ENCODE assay signal across 1 cellular context in genomic region chr14:23637655-23638413, GRCh38.
A peak's percentile ranks its signal among the peaks of the same experiment; 100 is the strongest.
TF ChIP-seq lines count a peak whose summit lies in the region.
"Not testable (repeated sequence)": the region's sequence is repeated elsewhere in the genome, so short reads cannot be mapped to it uniquely, and the experiment has no call there.

No MANE protein-coding gene starts in this region.

TF ChIP-seq in HepG2, 621 proteins besides CTCF, POLR2A, EP300 and RAD21 (continued from another document and continues in another):
- TF ChIP-seq THAP9 (CRISPR knock-in tag; IDR thresholded peaks at IDR 0.05; ENCODE audit: borderline replicate concordance), result peak; percentile 64; the same call in 1 of the 2 replicates
- 0 out of 2 replicates have a peak, but pooled peaks have one; percentile 58 for TF ChIP-seq ZNF713 (CRISPR knock-in tag; IDR thresholded peaks at IDR 0.05)
- TF ChIP-seq KLF13 (CRISPR knock-in tag; IDR thresholded peaks at IDR 0.05), result peak; percentile 57; the same call in 1 of the 2 replicates
- TF ChIP-seq ELF3 (CRISPR knock-in tag; IDR thresholded peaks at IDR 0.05), result peak; percentile 48
- TF ChIP-seq ZBTB44 (CRISPR knock-in tag; IDR thresholded peaks at IDR 0.05), result peak; percentile 80; the same call in 1 of the 2 replicates
- not testable (repeated sequence) for TF ChIP-seq HNF1A (IDR thresholded peaks at IDR 0.05; ENCODE audit: low read depth); TCF12 (CRISPR knock-in tag; IDR thresholded peaks at IDR 0.05); MAZ (IDR thresholded peaks at IDR 0.05; ENCODE audit: borderline replicate concordance, low read depth, low read length)
- 0 out of 2 replicates have a peak, but pooled peaks have one; percentile 38 for TF ChIP-seq HNF1A (CRISPR knock-in tag; IDR thresholded peaks at IDR 0.05; ENCODE audit: borderline replicate concordance)
- peak; percentile 58; the same call in 1 of the 2 replicates for TF ChIP-seq NCOA2 (CRISPR knock-in tag; IDR thresholded peaks at IDR 0.05)
- peak; percentile 53; the same call in 1 of the 2 replicates for TF ChIP-seq ZNF251 (CRISPR knock-in tag; IDR thresholded peaks at IDR 0.05)
- peak; percentile 10; the same call in 1 of the 2 replicates for TF ChIP-seq SMC3 (IDR thresholded peaks at IDR 0.05; ENCODE audit: low read length)
- TF ChIP-seq TCF12 (IDR thresholded peaks at IDR 0.05), result 0 out of 2 replicates have a peak, but pooled peaks have one; percentile 64
- peak; percentile 74 for TF ChIP-seq GATAD1 (CRISPR knock-in tag; IDR thresholded peaks at IDR 0.05)
- TF ChIP-seq ZNF124 (CRISPR knock-in tag; IDR thresholded peaks at IDR 0.05), result peak; percentile 58; the same call in 1 of the 2 replicates
- peak; percentile 68; the same call in 1 of the 2 replicates for TF ChIP-seq ZNF839 (CRISPR knock-in tag; IDR thresholded peaks at IDR 0.05; ENCODE audit: borderline replicate concordance)
- TF ChIP-seq ZKSCAN5 (CRISPR knock-in tag; IDR thresholded peaks at IDR 0.05), result peak; percentile 41; the same call in 1 of the 2 replicates
- peak; percentile 81 to 87 for TF ChIP-seq MAFK (conservative IDR thresholded peaks at IDR 0.05 in 1 of 2, IDR thresholded peaks at IDR 0.05 in 1 of 2; ENCODE audit: low read length in 2 of 2)
- 0 out of 2 replicates have a peak, but pooled peaks have one; percentile 55 for TF ChIP-seq HNRNPL (IDR thresholded peaks at IDR 0.05; ENCODE audit: low read depth, low read length)
- peak; percentile 14; the same call in 1 of the 2 replicates for TF ChIP-seq MIER3 (CRISPR knock-in tag; IDR thresholded peaks at IDR 0.05; ENCODE audit: borderline replicate concordance)
- TF ChIP-seq TFDP2 (CRISPR knock-in tag; IDR thresholded peaks at IDR 0.05), result peak; percentile 31; the same call in 1 of the 2 replicates
- TF ChIP-seq ZBTB7B (CRISPR knock-in tag; IDR thresholded peaks at IDR 0.05), result 0 out of 2 replicates have a peak, but pooled peaks have one; percentile 19
- TF ChIP-seq HDAC2 (CRISPR knock-in tag; IDR thresholded peaks at IDR 0.05), result peak; percentile 49; the same call in 1 of the 2 replicates
- TF ChIP-seq ZBTB49 (CRISPR knock-in tag; IDR thresholded peaks at IDR 0.05; ENCODE audit: borderline replicate concordance), result peak; percentile 84; the same call in 1 of the 2 replicates
- peak; percentile 44; the same call in 1 of the 2 replicates for TF ChIP-seq TFDP1 (CRISPR knock-in tag; IDR thresholded peaks at IDR 0.05; ENCODE audit: borderline replicate concordance)
- TF ChIP-seq HMGXB3 (CRISPR knock-in tag; IDR thresholded peaks at IDR 0.05; ENCODE audit: borderline replicate concordance), result peak; percentile 81; the same call in 1 of the 2 replicates
- TF ChIP-seq DDIT3 (CRISPR knock-in tag; IDR thresholded peaks at IDR 0.05), result 0 out of 2 replicates have a peak, but pooled peaks have one; percentile 46
- peak; percentile 26; the same call in 1 of the 2 replicates for TF ChIP-seq PITX1 (CRISPR knock-in tag; IDR thresholded peaks at IDR 0.05)
- peak; percentile 80; the same call in 1 of the 2 replicates for TF ChIP-seq ZNF354B (CRISPR knock-in tag; IDR thresholded peaks at IDR 0.05)
- TF ChIP-seq KAT7 (CRISPR knock-in tag; IDR thresholded peaks at IDR 0.05; ENCODE audit: borderline replicate concordance), result peak; percentile 94
- 0 out of 2 replicates have a peak, but pooled peaks have one; percentile 43 for TF ChIP-seq MZF1 (CRISPR knock-in tag; IDR thresholded peaks at IDR 0.05; ENCODE audit: borderline replicate concordance)
- TF ChIP-seq BRF2 (CRISPR knock-in tag; IDR thresholded peaks at IDR 0.05), result peak; percentile 59; the same call in 1 of the 2 replicates
- TF ChIP-seq SAFB2 (CRISPR knock-in tag; IDR thresholded peaks at IDR 0.05; ENCODE audit: borderline replicate concordance, low read depth), result peak; percentile 5; the same call in 1 of the 2 replicates
- peak; percentile 42; the same call in 1 of the 2 replicates for TF ChIP-seq ETV5 (CRISPR knock-in tag; IDR thresholded peaks at IDR 0.05; ENCODE audit: borderline replicate concordance)
- peak; percentile 53; the same call in 1 of the 2 replicates for TF ChIP-seq MAZ (CRISPR knock-in tag; IDR thresholded peaks at IDR 0.05; ENCODE audit: low read depth)
- peak; percentile 94 for TF ChIP-seq PAF1 (CRISPR knock-in tag; IDR thresholded peaks at IDR 0.05)
- TF ChIP-seq POLR2AphosphoS5 (IDR thresholded peaks at IDR 0.05; ENCODE audit: low read depth, low read length), result peak; percentile 23
- TF ChIP-seq FOXA1 (IDR thresholded peaks at IDR 0.05), result peak; percentile 29; the same call in 1 of the 2 replicates
- TF ChIP-seq FOXA1 (CRISPR knock-in tag; IDR thresholded peaks at IDR 0.05), result peak; percentile 83
- peak; percentile 79 for TF ChIP-seq RBM22 (optimal IDR thresholded peaks at IDR 0.05; ENCODE audit: low read length)
